Comparison of ENCODE assay signal across 8 cellular contexts in the genomic region with DNA sequence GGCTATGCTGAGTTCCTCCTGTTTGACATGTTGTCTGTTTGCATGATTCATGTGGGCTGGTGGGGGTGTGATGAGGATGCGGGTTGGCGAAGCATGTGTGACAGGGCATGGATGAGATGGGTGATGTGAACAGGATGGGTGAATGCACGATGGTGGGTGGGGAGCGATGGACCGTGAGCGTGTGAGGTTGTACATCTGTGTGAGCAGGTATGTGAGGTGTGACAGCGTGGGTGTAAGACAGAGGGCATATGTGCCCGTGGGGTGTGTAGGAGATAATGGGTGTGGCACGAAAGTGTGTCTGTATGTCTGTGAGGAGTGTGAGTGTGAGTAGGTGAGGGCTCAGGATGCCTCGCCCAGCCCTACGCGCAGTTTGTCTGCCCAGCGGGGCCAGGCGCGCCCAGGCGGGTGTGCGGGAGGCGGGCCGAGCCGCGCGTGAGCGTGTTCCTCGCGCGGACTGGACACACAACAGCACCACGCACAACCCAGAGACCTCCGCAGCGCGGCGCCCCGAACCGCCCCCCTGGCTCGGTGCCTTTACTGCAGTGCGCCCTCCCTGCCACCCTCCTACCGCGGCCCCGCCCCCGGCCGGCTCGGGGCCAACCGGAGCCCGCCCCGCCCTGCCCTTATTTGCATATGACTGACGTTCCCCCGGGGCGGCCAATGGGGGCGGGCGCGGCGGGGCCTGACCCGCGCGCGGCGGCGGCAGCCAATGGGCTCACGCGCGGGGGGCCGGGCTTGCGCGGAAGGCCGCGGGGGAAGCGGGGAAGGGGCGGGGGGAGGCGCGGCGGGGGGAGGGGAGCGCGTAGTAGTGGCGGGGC. TPM values are rescaled to one million over a fixed set of nuclear protein-coding genes. Genes with fewer than 3 reads are reported as not detected.
DNase-seq lines count a peak whose midpoint lies in the region.

No MANE protein-coding gene starts in this region.

- peaks cover 35% of the 10 kb centered on the region for H3K4me1 ChIP-seq in HAP-1

- H3K27me3 ChIP-seq in HAP-1 (ENCODE audit: low read depth) = no peaks in the 10 kb centered on the region
- no peaks in the 10 kb centered on the region for H3K27me3 ChIP-seq in MG63

- peaks cover 16% of the 10 kb centered on the region for H3K36me3 ChIP-seq in HAP-1 (replicated peaks)
- H3K36me3 ChIP-seq in MG63 = peaks cover 27% of the 10 kb centered on the region

- in situ Hi-C loops in G401 (cut with HindIII; ENCODE audit: low sequenced_read_pairs) (no loop called here), HAP-1 (cut with MboI; ENCODE audit: low sequenced_read_pairs) (no loop called here)

- H3K9me3 ChIP-seq in HAP-1 (no peaks in the 10 kb centered on the region), MG63 (no peaks in the 10 kb centered on the region)

- peak; percentile 94 for DNase-seq in G401 (ENCODE audit: low spot score)
- DNase-seq in HAP-1 (ENCODE audit: low spot score in 2 of 2) = peak; percentile 84 to 95
- DNase-seq in MG63 = peak; percentile 97
- peak; percentile 62 for DNase-seq in SHP77 treated with DMSO at 0.1 percent for 48 hours (lab: John Stamatoyannopoulos, UW)
- DNase-seq in activated gamma-delta T cell treated with anti-CD3 and anti-CD28 coated beads, Interleukin-2, amount 50 U/mL, for 16 hours (ENCODE audit: low read depth) = peak; percentile 94
- DNase-seq in germinal center (ENCODE audit: low spot score) = peak; percentile 96
- peak; percentile 96 for DNase-seq in occipital lobe (lab: John Stamatoyannopoulos, UW)
- DNase-seq in superior temporal gyrus (ENCODE audit: extremely low spot score) = peak; percentile 90

- H3K4me3 ChIP-seq in HAP-1 (peak overlapping the region; percentile 30), MG63 (peak overlapping the region; percentile 34)

RNA-seq across cellular contexts. Expression of a gene that starts 14.4 kb away (rescaled TPM):
- total RNA-seq in G401 (2014; rRNA removed; shearing (Covaris generic)) = 14.3 and 21.2 TPM in 2 replicates
- 5.9 and 15.8 TPM in 2 replicates for total RNA-seq in MG63 (2014; rRNA removed; shearing (Covaris generic); ENCODE audit: low replicate concordance)
- total RNA-seq in occipital lobe = 19.5 TPM

RNA-seq across cellular contexts. Expression of a gene that starts 18.5 kb away (rescaled TPM):
- total RNA-seq in G401 (2014; rRNA removed; shearing (Covaris generic)) = 1.8 and 2.1 TPM in 2 replicates
- 0.13 and 0.76 TPM in 2 replicates for total RNA-seq in MG63 (2014; rRNA removed; shearing (Covaris generic); ENCODE audit: low replicate concordance)
- total RNA-seq in occipital lobe = 1.4 TPM

RNA-seq across cellular contexts. Expression of a gene that starts 19.0 kb away (rescaled TPM):
- 151 and 170 TPM in 2 replicates for total RNA-seq in G401 (2014; rRNA removed; shearing (Covaris generic))
- total RNA-seq in MG63 (2014; rRNA removed; shearing (Covaris generic); ENCODE audit: low replicate concordance) = 80.0 and 88.3 TPM in 2 replicates
- total RNA-seq in occipital lobe = 198 TPM

RNA-seq across cellular contexts. Expression of a gene that starts 28.5 kb away (rescaled TPM):
- total RNA-seq in G401 (2014; rRNA removed; shearing (Covaris generic)) = 157 and 165 TPM in 2 replicates
- total RNA-seq in MG63 (2014; rRNA removed; shearing (Covaris generic); ENCODE audit: low replicate concordance) = 78.3 and 168 TPM in 2 replicates
- 7.8 TPM for total RNA-seq in occipital lobe

RNA-seq across cellular contexts. Expression of a gene that starts 29.7 kb away (rescaled TPM):
- not detected in 2 replicates for total RNA-seq in G401 (2014; rRNA removed; shearing (Covaris generic))
- 0.86 TPM in 1 of 2 replicates, not detected in the other for total RNA-seq in MG63 (2014; rRNA removed; shearing (Covaris generic); ENCODE audit: low replicate concordance)
- total RNA-seq in occipital lobe = 47.1 TPM

Comparison
In these comparisons a context has a peak if more than half of its experiments do, and no peak if none do; other contexts are left out.
1. Peak in every context shown above with its lines: DNase-seq and H3K4me3 ChIP-seq.